10 cellular contexts compared by ENCODE assay signal in genomic region chr2:23447405-23447804, GRCh38.
"Had no signal": no experiment of that assay in that cellular context is flagged by ENCODE, and none has a peak within 500 bp of the region (broad histone marks: within the 10 kb centered on the region; RNA-seq: fewer than 3 reads in every experiment).

No MANE protein-coding gene starts in this region.

- H3K36me3 ChIP-seq: HAP-1 had no signal

- H2AFZ ChIP-seq: GM23248 had no signal

- H3K9me3 ChIP-seq: HAP-1 had no signal

- H3K4me3 ChIP-seq: GM23248, HAP-1 had no signal

- DNase-seq: GM23248, GOT3, H7, H9, HCEC 1CT, HFFc6 had no signal

- H3K4me3 Mint-ChIP-seq: H9, HFFc6 had no signal

- H3K4me1 ChIP-seq: HAP-1 had no signal

- ATAC-seq: HCT116 had no signal

- H3K9me3 Mint-ChIP-seq: H9 had no signal

- H3K4me1 Mint-ChIP-seq: H9 had no signal

- H3K27ac ChIP-seq: GM23248 had no signal

- FAIRE-seq: H1, H54 had no signal

- H3K9ac ChIP-seq: GM23248 had no signal

- H3K27ac Mint-ChIP-seq: H9, HFFc6 had no signal
